13 cellular contexts compared by ENCODE assay signal in the genomic region with DNA sequence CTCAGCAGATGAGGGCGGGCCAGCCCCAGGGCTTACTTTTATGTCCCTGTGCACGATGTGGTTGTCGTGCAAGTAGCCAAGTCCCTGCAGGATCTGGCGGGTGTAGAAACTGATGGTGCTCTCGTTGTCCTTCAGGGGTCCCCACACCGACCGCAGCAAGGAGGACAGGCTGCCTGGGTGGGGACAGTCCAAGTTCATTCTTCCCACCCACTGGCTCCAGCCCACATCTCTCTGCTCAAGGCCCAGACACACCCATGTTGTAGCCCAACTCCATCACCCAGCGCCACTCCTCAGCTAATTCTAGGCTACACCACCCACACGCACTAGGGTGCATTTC. TPM values are rescaled to one million over a fixed set of nuclear protein-coding genes. Genes with fewer than 3 reads are reported as not detected.
DNase-seq lines count a peak whose midpoint lies in the region; ATAC-seq and TF ChIP-seq lines count a peak whose summit lies in the region.
"Had no signal": no experiment of that assay in that cellular context is flagged by ENCODE, and none has a peak within 500 bp of the region (broad histone marks: within the 10 kb centered on the region; RNA-seq: fewer than 3 reads in every experiment).

No MANE protein-coding gene starts in this region.

- H3K27me3 ChIP-seq in smooth muscle cell (ENCODE audit: low read depth): no peaks in the 10 kb centered on the region
- H3K27me3 ChIP-seq: esophagus muscularis mucosa had no signal

- in situ Hi-C loops in GM13977 (cut with MboI; ENCODE audit: low pct_unique_long_range_greater_than_20kb, low sequenced_read_pairs, unreplicated experiment): no loop called here

- H3K9me3 Mint-ChIP-seq in activated T-cell treated with anti-CD3 and anti-CD28 coated beads, Interleukin-2, amount 50 U/mL, for 4 hours: no peaks in the 10 kb centered on the region
- H3K9me3 Mint-ChIP-seq in glutamatergic neuron (ENCODE audit: unreplicated experiment): peaks cover 7% of the 10 kb centered on the region

- 48% methylated on average over 9 of the region's 9 CpGs for WGBS in smooth muscle cell (ENCODE audit: low lambda C conversion rate)

- no peaks in the 10 kb centered on the region for H3F3A ChIP-seq in smooth muscle cell (ENCODE audit: low read depth)

- DNase-seq in activated T-cell treated with anti-CD3 and anti-CD28 coated beads, Interleukin-2, amount 50 U/mL, for 4 hours: no peak
- DNase-seq in activated T-cell treated with anti-CD3 and anti-CD28 coated beads for 4 hours (no peak), T-helper 17 cell (no peak), glutamatergic neuron (no peak), smooth muscle cell (lab: John Stamatoyannopoulos, UW; ENCODE audit: unreplicated experiment) (no peak), HT-29 (ENCODE audit: low spot score) (no peak), GM13977 (ENCODE audit: low spot score) (no peak)
- DNase-seq: NCI-H1417 had no signal

- H3K9me3 ChIP-seq in T-helper 17 cell (ENCODE audit: control insufficient read depth, low read length, poor library complexity, severe bottlenecking) (no peaks in the 10 kb centered on the region), smooth muscle cell (replicated peaks; ENCODE audit: low read depth) (no peaks in the 10 kb centered on the region)
- H3K9me3 ChIP-seq: esophagus muscularis mucosa had no signal

- peak overlapping the region; percentile 98 for H3K4me2 ChIP-seq in smooth muscle cell

- peaks cover 13% of the 10 kb centered on the region for H3K4me1 ChIP-seq in smooth muscle cell (ENCODE audit: low read depth)

- peaks cover 2% of the 10 kb centered on the region for H3K27me3 Mint-ChIP-seq in activated T-cell treated with anti-CD3 and anti-CD28 coated beads, Interleukin-2, amount 50 U/mL, for 4 hours (ENCODE audit: low read depth)
- H3K27me3 Mint-ChIP-seq in T-helper 17 cell (no peaks in the 10 kb centered on the region), glutamatergic neuron (ENCODE audit: unreplicated experiment) (peaks cover 9% of the 10 kb centered on the region)

- H3K4me3 Mint-ChIP-seq in activated T-cell treated with anti-CD3 and anti-CD28 coated beads, Interleukin-2, amount 50 U/mL, for 4 hours: peak overlapping the region; percentile 77
- H3K4me3 Mint-ChIP-seq in T-helper 17 cell (peak overlapping the region; percentile 92), glutamatergic neuron (ENCODE audit: unreplicated experiment) (peak overlapping the region; percentile 74)

- no peaks in the 10 kb centered on the region for H3K36me3 Mint-ChIP-seq in activated T-cell treated with anti-CD3 and anti-CD28 coated beads, Interleukin-2, amount 50 U/mL, for 4 hours (ENCODE audit: insufficient read depth)
- H3K36me3 Mint-ChIP-seq in T-helper 17 cell (ENCODE audit: low read depth): peaks cover 2% of the 10 kb centered on the region
- H3K36me3 Mint-ChIP-seq in glutamatergic neuron (ENCODE audit: unreplicated experiment): no peaks in the 10 kb centered on the region

- H3K9ac ChIP-seq in smooth muscle cell (ENCODE audit: low read depth): no peak overlapping the region

- H3K4me1 Mint-ChIP-seq in activated T-cell treated with anti-CD3 and anti-CD28 coated beads, Interleukin-2, amount 50 U/mL, for 4 hours (ENCODE audit: low read depth): peaks cover 46% of the 10 kb centered on the region
- H3K4me1 Mint-ChIP-seq in T-helper 17 cell: peaks cover 41% of the 10 kb centered on the region
- H3K4me1 Mint-ChIP-seq in glutamatergic neuron (ENCODE audit: low read depth, unreplicated experiment): peaks cover 7% of the 10 kb centered on the region

- H3K27ac Mint-ChIP-seq in T-helper 17 cell: peak overlapping the region; percentile 77
- no peak overlapping the region for H3K27ac Mint-ChIP-seq in glutamatergic neuron (ENCODE audit: unreplicated experiment)

- H3K79me2 ChIP-seq in smooth muscle cell (ENCODE audit: low read depth): peaks cover 4% of the 10 kb centered on the region

- H3K36me3 ChIP-seq in smooth muscle cell (ENCODE audit: low read depth): no peaks in the 10 kb centered on the region

- H3K27ac ChIP-seq in smooth muscle cell (ENCODE audit: low read depth): no peak overlapping the region
- H3K27ac ChIP-seq: esophagus muscularis mucosa, SK-N-MC had no signal

- peak in 1 of 2 donors; percentile 10 for ATAC-seq in activated T-cell treated with anti-CD3 and anti-CD28 coated beads, Interleukin-2, amount 50 U/mL, for 4 hours
- ATAC-seq in T-helper 17 cell: no peak
- ATAC-seq in GM18858 (IDR thresholded peaks at IDR 0.05; ENCODE audit: unreplicated experiment): no peak

- H2AFZ ChIP-seq in smooth muscle cell (ENCODE audit: low read depth): no peak overlapping the region

- peak overlapping the region; percentile 42 for H3K4me3 ChIP-seq in smooth muscle cell
- H3K4me3 ChIP-seq: SK-N-MC had no signal

- TF ChIP-seq CTCF in glutamatergic neuron (IDR thresholded peaks at IDR 0.05; ENCODE audit: partially characterized antibody, unreplicated experiment): no peak
- no peak for TF ChIP-seq CTCF in smooth muscle cell (IDR thresholded peaks at IDR 0.05; ENCODE audit: borderline replicate concordance, insufficient read depth, poor library complexity, severe bottlenecking)
- TF ChIP-seq CTCF in GM13977 (IDR thresholded peaks at IDR 0.05; ENCODE audit: extremely low read depth, insufficient read depth, missing control alignments): no peak

- peaks cover 4% of the 10 kb centered on the region for H4K20me1 ChIP-seq in smooth muscle cell (ENCODE audit: low read depth)

RNA-seq across cellular contexts. Expression of a gene that starts 7.0 kb away (rescaled TPM):
- 1 to 10 TPM; 3.1 to 4.8 (median 3.5) TPM for total RNA-seq in activated T-cell treated with anti-CD3 and anti-CD28 coated beads, Interleukin-2, amount 50 U/mL, for 4 hours
- total RNA-seq in T-helper 17 cell: 1 to 10 TPM; 3.3 to 4.9 TPM
- total RNA-seq in glutamatergic neuron (ENCODE audit: unreplicated experiment): 10.0 TPM
- total RNA-seq in smooth muscle cell: 9.1 and 14.1 TPM in 2 replicates
- 29.0 and 45.7 TPM in 2 replicates for polyA plus RNA-seq in smooth muscle cell
- 17.0 and 19.7 TPM in 2 replicates for total RNA-seq in HT-29 (2014; rRNA removed; shearing (Covaris generic))

RNA-seq across cellular contexts. Expression of a gene that starts 14.8 kb away (rescaled TPM):
- under 1 TPM in 2 of 3 donors, not detected in 1; 0.33 to 0.34 TPM for total RNA-seq in activated T-cell treated with anti-CD3 and anti-CD28 coated beads, Interleukin-2, amount 50 U/mL, for 4 hours
- not detected for total RNA-seq in T-helper 17 cell
- total RNA-seq in glutamatergic neuron (ENCODE audit: unreplicated experiment): not detected
- not detected in 2 replicates for total RNA-seq in smooth muscle cell
- polyA plus RNA-seq in smooth muscle cell: 0.69 TPM in 1 of 2 replicates, not detected in the other
- total RNA-seq in HT-29 (2014; rRNA removed; shearing (Covaris generic)): not detected in 2 replicates
- total RNA-seq: kidney epithelial cell had no signal

RNA-seq across cellular contexts. Expression of a gene that starts 18.0 kb away (rescaled TPM):
- total RNA-seq in activated T-cell treated with anti-CD3 and anti-CD28 coated beads, Interleukin-2, amount 50 U/mL, for 4 hours: 1 to 10 TPM; 5.9 to 6.8 (median 6.3) TPM
- 100 to 1,000 TPM; 206 to 261 TPM for total RNA-seq in T-helper 17 cell
- 3.2 TPM for total RNA-seq in glutamatergic neuron (ENCODE audit: unreplicated experiment)
- 15.2 and 16.5 TPM in 2 replicates for total RNA-seq in smooth muscle cell
- polyA plus RNA-seq in smooth muscle cell: 14.2 and 48.1 TPM in 2 replicates
- total RNA-seq in HT-29 (2014; rRNA removed; shearing (Covaris generic)): 17.1 and 21.9 TPM in 2 replicates

RNA-seq across cellular contexts. Expression of a gene that starts 23.3 kb away (rescaled TPM):
- not detected for total RNA-seq in activated T-cell treated with anti-CD3 and anti-CD28 coated beads, Interleukin-2, amount 50 U/mL, for 4 hours
- total RNA-seq in T-helper 17 cell (not detected), glutamatergic neuron (ENCODE audit: unreplicated experiment) (not detected), smooth muscle cell (0.09 and 0.31 TPM in 2 replicates)
- 0.45 TPM in 1 of 2 replicates, not detected in the other for polyA plus RNA-seq in smooth muscle cell
- not detected in 2 replicates for total RNA-seq in HT-29 (2014; rRNA removed; shearing (Covaris generic))
- total RNA-seq: esophagus muscularis mucosa, omental fat pad had no signal

RNA-seq across cellular contexts. Expression of a gene that starts 32.6 kb away (rescaled TPM):
- 1 to 10 TPM; 2.7 to 4.9 (median 3.4) TPM for total RNA-seq in activated T-cell treated with anti-CD3 and anti-CD28 coated beads, Interleukin-2, amount 50 U/mL, for 4 hours
- total RNA-seq in T-helper 17 cell: under 1 TPM in 1 of 2 donors, not detected in 1; 0.30 TPM
- 1.5 TPM for total RNA-seq in glutamatergic neuron (ENCODE audit: unreplicated experiment)
- total RNA-seq in smooth muscle cell: 2.7 and 3.9 TPM in 2 replicates
- polyA plus RNA-seq in smooth muscle cell: 3.9 and 4.0 TPM in 2 replicates
- 2.1 and 2.6 TPM in 2 replicates for total RNA-seq in HT-29 (2014; rRNA removed; shearing (Covaris generic))
